Comparison of ENCODE assay signal across 12 cellular contexts in genomic region chr3:9884555-9885165, GRCh38. TPM values are rescaled to one million over a fixed set of nuclear protein-coding genes. Genes with fewer than 3 reads are reported as not detected.
DNase-seq lines count a peak whose midpoint lies in the region; TF ChIP-seq lines count a peak whose summit lies in the region.
"Had no signal": no experiment of that assay in that cellular context is flagged by ENCODE, and none has a peak within 500 bp of the region (broad histone marks: within the 10 kb centered on the region; RNA-seq: fewer than 3 reads in every experiment).

No MANE protein-coding gene starts in this region.

- no peaks in the 10 kb centered on the region for H3K27me3 Mint-ChIP-seq in mesothelial cell of epicardium (ENCODE audit: low read depth)

- no peak overlapping the region for H3K4me3 Mint-ChIP-seq in mesothelial cell of epicardium

- H3K27me3 ChIP-seq in effector memory CD4-positive, alpha-beta T cell (replicated peaks; ENCODE audit: control insufficient read depth, insufficient read depth, low read length, poor library complexity, severe bottlenecking), result no peaks in the 10 kb centered on the region
- H3K27me3 ChIP-seq: upper lobe of left lung had no signal

- H3K27ac Mint-ChIP-seq in mesothelial cell of epicardium, result peak overlapping the region; percentile 33

- H3K27ac ChIP-seq in effector memory CD4-positive, alpha-beta T cell (ENCODE audit: insufficient read depth, low read length, poor library complexity, severe bottlenecking), result no peak overlapping the region
- H3K27ac ChIP-seq: upper lobe of left lung had no signal

- no peaks in the 10 kb centered on the region for H3K4me1 ChIP-seq in effector memory CD4-positive, alpha-beta T cell (ENCODE audit: control insufficient read depth, insufficient read depth, low read length, poor library complexity, severe bottlenecking)
- H3K4me1 ChIP-seq: upper lobe of left lung had no signal

- no peaks in the 10 kb centered on the region for H3K9me3 ChIP-seq in effector memory CD4-positive, alpha-beta T cell (ENCODE audit: control insufficient read depth, low read length)
- H3K9me3 ChIP-seq: upper lobe of left lung had no signal

- no peak overlapping the region for H3K4me3 ChIP-seq in astrocyte of the spinal cord (ENCODE audit: low read depth, low read length)
- no peak overlapping the region for H3K4me3 ChIP-seq in effector memory CD4-positive, alpha-beta T cell (ENCODE audit: insufficient read depth, low read depth, low read length, poor library complexity, severe bottlenecking)
- H3K4me3 ChIP-seq: lung, upper lobe of left lung had no signal

- in situ Hi-C loops in ACHN (cut with HindIII; ENCODE audit: low pct_ligation_motif_present, low pct_unique_long_range_greater_than_20kb, low sequenced_read_pairs) (no loop called here), astrocyte of the spinal cord (cut with HindIII; ENCODE audit: low sequenced_read_pairs) (no loop called here)

- no peaks in the 10 kb centered on the region for H3K36me3 Mint-ChIP-seq in mesothelial cell of epicardium

- DNase-seq in ACHN (peak; percentile 78), HS-5 (ENCODE audit: low read depth) (peak; percentile 69), astrocyte of the spinal cord (ENCODE audit: low read depth, low spot score) (peak; percentile 68), mesothelial cell of epicardium (ENCODE audit: low spot score in 2 of 2, unreplicated experiment in 2 of 2) (no peak), DMS 273 (lab: John Stamatoyannopoulos, UW; ENCODE audit: unreplicated experiment) (no peak), NAMALWA (ENCODE audit: low spot score) (no peak), NCI-H774 (lab: John Stamatoyannopoulos, UW) (no peak)
- no peak for DNase-seq in effector memory CD4-positive, alpha-beta T cell
- DNase-seq: activated CD8-positive, alpha-beta memory T cell treated with anti-CD3 and anti-CD28 coated beads, Interleukin-2, amount 50 U/mL, for 4 hours; NCI-H1436; upper lobe of left lung had no signal

- peaks cover 6% of the 10 kb centered on the region for H3K4me1 Mint-ChIP-seq in mesothelial cell of epicardium

- H3K9me3 Mint-ChIP-seq in mesothelial cell of epicardium, result no peaks in the 10 kb centered on the region

- no peak for TF ChIP-seq CTCF in astrocyte of the spinal cord (IDR thresholded peaks at IDR 0.05; ENCODE audit: low read depth, low read length)
- TF ChIP-seq CTCF in mesothelial cell of epicardium (IDR thresholded peaks at IDR 0.05; ENCODE audit: unreplicated experiment), result no peak

- H3K36me3 ChIP-seq in effector memory CD4-positive, alpha-beta T cell (ENCODE audit: control insufficient read depth, insufficient read depth, low read length), result no peaks in the 10 kb centered on the region
- H3K36me3 ChIP-seq: upper lobe of left lung had no signal

RNA-seq across cellular contexts. Expression of gene CIDEC, which starts 4.6 kb away (rescaled TPM):
- not detected in 3 replicates for total RNA-seq in mesothelial cell of epicardium
- total RNA-seq: lung, upper lobe of left lung had no signal

RNA-seq across cellular contexts. Expression of gene JAGN1, which starts 5.8 kb away (rescaled TPM):
- 32.1 to 34.8 TPM (median 32.3 TPM) in 3 replicates for total RNA-seq in mesothelial cell of epicardium

RNA-seq across cellular contexts. Expression of gene IL17RE, which starts 18.0 kb away (rescaled TPM):
- 22.1 to 24.1 TPM (median 23.6 TPM) in 3 replicates for total RNA-seq in mesothelial cell of epicardium

RNA-seq across cellular contexts. Expression of gene IL17RC, which starts 32.2 kb away (rescaled TPM):
- 28.8 to 30.2 TPM (median 29.6 TPM) in 3 replicates for total RNA-seq in mesothelial cell of epicardium

RNA-seq across cellular contexts. Expression of gene RPUSD3, which starts 40.9 kb away (rescaled TPM):
- total RNA-seq in mesothelial cell of epicardium, result 40.9 to 48.4 TPM (median 47.2 TPM) in 3 replicates

Comparison
In these comparisons a context has a peak if more than half of its experiments do, and no peak if none do; other contexts are left out.
1. DNase-seq: peak in ACHN (single experiment), HS-5 (single experiment) and astrocyte of the spinal cord (single experiment); none in mesothelial cell of epicardium (0 of 2), DMS 273 (single experiment), NAMALWA (single experiment), effector memory CD4-positive, alpha-beta T cell (0 of 3) and NCI-H774 (single experiment).